In genomic region chr17:65914784-65915342, GRCh38 we compare ENCODE assay signal across 1 cellular context.
TF ChIP-seq lines count a peak whose summit lies in the region.

No MANE protein-coding gene starts in this region.

TF ChIP-seq in GM12878, 131 proteins besides CTCF, POLR2A, EP300 and RAD21 (continued from another document and continues in another):
- peak; percentile 78; the same call in 1 of the 2 replicates for TF ChIP-seq CBFB (IDR thresholded peaks at IDR 0.05; ENCODE audit: low read depth)
- peak; percentile 9 for TF ChIP-seq CUX1 (IDR thresholded peaks at IDR 0.05; ENCODE audit: insufficient replicate concordance, low read depth, low read length)
- TF ChIP-seq TCF12 (IDR thresholded peaks at IDR 0.05; ENCODE audit: low read depth, low read length), result peak; percentile 45; the same call in 1 of the 2 replicates
- peak; percentile 92 for TF ChIP-seq RELB (IDR thresholded peaks at IDR 0.05; ENCODE audit: low read depth)
- peak; percentile 93 for TF ChIP-seq BCL11A (IDR thresholded peaks at IDR 0.05; ENCODE audit: low read depth, low read length)
- TF ChIP-seq TCF7 (IDR thresholded peaks at IDR 0.05; ENCODE audit: borderline replicate concordance), result 0 out of 2 replicates have a peak, but pooled peaks have one; percentile 9
- no peak for TF ChIP-seq RFX5 (IDR thresholded peaks at IDR 0.05; ENCODE audit: low read depth, low read length)
- TF ChIP-seq BRCA1 (IDR thresholded peaks at IDR 0.05; ENCODE audit: low read depth, low read length), result no peak
- TF ChIP-seq PAX5 (IDR thresholded peaks at IDR 0.05; ENCODE audit: borderline replicate concordance, low read depth, low read length), result peak; percentile 99
- no peak for TF ChIP-seq NFXL1 (IDR thresholded peaks at IDR 0.05; ENCODE audit: borderline replicate concordance)
- TF ChIP-seq SMAD5 (IDR thresholded peaks at IDR 0.05; ENCODE audit: low read depth), result no peak
- no peak for TF ChIP-seq SUPT20H (IDR thresholded peaks at IDR 0.05; ENCODE audit: borderline replicate concordance, control insufficient read depth, low read depth, low read length)
- peak; percentile 71 for TF ChIP-seq BMI1 (IDR thresholded peaks at IDR 0.05; ENCODE audit: borderline replicate concordance)
- TF ChIP-seq SMAD1 (IDR thresholded peaks at IDR 0.05; ENCODE audit: low read depth, partially characterized antibody), result peak; percentile 41
- 0 out of 2 replicates have a peak, but pooled peaks have one; percentile 18 for TF ChIP-seq FOXK2 (IDR thresholded peaks at IDR 0.05)
- peak; percentile 66 for TF ChIP-seq MLLT1 (IDR thresholded peaks at IDR 0.05)
- TF ChIP-seq CREB1 (IDR thresholded peaks at IDR 0.05; ENCODE audit: low read depth), result no peak
- TF ChIP-seq JUNB (IDR thresholded peaks at IDR 0.05), result peak; percentile 71
- peak; percentile 96 for TF ChIP-seq RUNX3 (IDR thresholded peaks at IDR 0.05; ENCODE audit: low read length)
- peak; percentile 98 for TF ChIP-seq EED (IDR thresholded peaks at IDR 0.05; ENCODE audit: low read depth)
- peak; percentile 93 for TF ChIP-seq NBN (IDR thresholded peaks at IDR 0.05)
- TF ChIP-seq IKZF1 (conservative IDR thresholded peaks at IDR 0.05), result peak; percentile 96
- no peak for TF ChIP-seq MYB (IDR thresholded peaks at IDR 0.05; ENCODE audit: borderline replicate concordance, low read depth, low read length)
- peak; percentile 73; the same call in 1 of the 2 replicates for TF ChIP-seq TBL1XR1 (IDR thresholded peaks at IDR 0.05; ENCODE audit: low read depth, low read length)
- TF ChIP-seq EGR1 (IDR thresholded peaks at IDR 0.05; ENCODE audit: borderline replicate concordance in 1 of 2, low read depth in 2 of 2, low read length in 2 of 2), result peak in 1 of 2 experiments; percentile 47; a peak in 1 of 3 replicates
- TF ChIP-seq MAX (IDR thresholded peaks at IDR 0.05; ENCODE audit: low read depth, low read length), result no peak
- no peak for TF ChIP-seq SMARCA5 (IDR thresholded peaks at IDR 0.05)
- TF ChIP-seq MEF2B (IDR thresholded peaks at IDR 0.05; ENCODE audit: partially characterized antibody, poor library complexity, severe bottlenecking), result peak; percentile 79
- TF ChIP-seq CEBPB (IDR thresholded peaks at IDR 0.05; ENCODE audit: borderline replicate concordance in 1 of 2, low read depth in 2 of 2, low read length in 2 of 2), result peak in 1 of 2 experiments; percentile 93; a peak in 2 of 4 replicates
- TF ChIP-seq IRF3 (IDR thresholded peaks at IDR 0.05), result no peak
- TF ChIP-seq ZNF217 (IDR thresholded peaks at IDR 0.05), result peak; percentile 93
- peak; percentile 75; the same call in 1 of the 2 replicates for TF ChIP-seq ZBED1 (IDR thresholded peaks at IDR 0.05; ENCODE audit: borderline replicate concordance)
- peak; percentile 97 to 98 for TF ChIP-seq IKZF2 (IDR thresholded peaks at IDR 0.05)
- 0 out of 2 replicates have a peak, but pooled peaks have one; percentile 35 for TF ChIP-seq PML (IDR thresholded peaks at IDR 0.05; ENCODE audit: low read length)
- peak; percentile 93 for TF ChIP-seq MTA2 (IDR thresholded peaks at IDR 0.05; ENCODE audit: low read depth)
- peak; percentile 75; the same call in 1 of the 2 replicates for TF ChIP-seq BACH1 (IDR thresholded peaks at IDR 0.05; ENCODE audit: borderline replicate concordance)
- no peak for TF ChIP-seq BCLAF1 (IDR thresholded peaks at IDR 0.05)
- TF ChIP-seq CREM (IDR thresholded peaks at IDR 0.05; ENCODE audit: low read depth), result peak; percentile 88
- 0 out of 2 replicates have a peak, but pooled peaks have one; percentile 35 for TF ChIP-seq TCF3 (IDR thresholded peaks at IDR 0.05; ENCODE audit: borderline replicate concordance, insufficient read depth, low read depth, low read length)
- no peak for TF ChIP-seq ZNF592 (IDR thresholded peaks at IDR 0.05)
- TF ChIP-seq BHLHE40 (IDR thresholded peaks at IDR 0.05; ENCODE audit: borderline replicate concordance in 1 of 2, low read depth in 2 of 2, low read length in 1 of 2), result peak; percentile 56 to 70
- TF ChIP-seq SKIL (IDR thresholded peaks at IDR 0.05; ENCODE audit: low read depth, poor library complexity, severe bottlenecking), result peak; percentile 87
- peak; percentile 81 for TF ChIP-seq ATF7 (IDR thresholded peaks at IDR 0.05; ENCODE audit: low read depth)
- peak; percentile 60 for TF ChIP-seq RELA (IDR thresholded peaks at IDR 0.05; ENCODE audit: borderline replicate concordance, partially characterized antibody)
- peak; percentile 92; the same call in 1 of the 2 replicates for TF ChIP-seq GATAD2B (conservative IDR thresholded peaks at IDR 0.05; ENCODE audit: low read depth)
